8 cellular contexts compared by ENCODE assay signal in genomic region chrX:72128881-72129280, GRCh38. TPM values are rescaled to one million over a fixed set of nuclear protein-coding genes. Genes with fewer than 3 reads are reported as not detected.
DNase-seq lines count a peak whose midpoint lies in the region; ATAC-seq, FAIRE-seq and TF ChIP-seq lines count a peak whose summit lies in the region.
"Had no signal": no experiment of that assay in that cellular context is flagged by ENCODE, and none has a peak within 500 bp of the region (broad histone marks: within the 10 kb centered on the region; RNA-seq: fewer than 3 reads in every experiment).

No MANE protein-coding gene starts in this region.

- H3K9me3 Mint-ChIP-seq in astrocyte (ENCODE audit: unreplicated experiment): no peaks in the 10 kb centered on the region
- H3K9me3 Mint-ChIP-seq in natural killer cell treated with Interleukin-12 subunit alpha and Interleukin-12 subunit beta and Interleukin-15 and Interleukin-18, amount 100 ng/mL, for 72 hours: no peaks in the 10 kb centered on the region

- H3K9me2 ChIP-seq in HCT116 (ENCODE audit: insufficient read depth): no peaks in the 10 kb centered on the region

- no peak overlapping the region for H3K27ac Mint-ChIP-seq in astrocyte (ENCODE audit: unreplicated experiment)
- H3K27ac Mint-ChIP-seq in natural killer cell treated with Interleukin-12 subunit alpha and Interleukin-12 subunit beta and Interleukin-15 and Interleukin-18, amount 100 ng/mL, for 72 hours: no peak overlapping the region

- POLR2A ChIA-PET in HCT116 (lab: Charles Lee): no interaction called here

- RAD21 ChIA-PET in HCT116 (lab: Charles Lee; ENCODE audit: low non-redundant PET in 1 of 2, low total read pairs in 2 of 2, uncharacterized antibody in 2 of 2, unreplicated experiment in 2 of 2): no interaction called here

- H3K4me1 ChIP-seq in HCT116 (ENCODE audit: control insufficient read depth in 1 of 2, insufficient read depth in 2 of 2, low read length in 2 of 2) (peaks cover 4 to 18% of the 10 kb centered on the region in 2 experiments; a peak in 3 of 4 replicates), astrocyte (ENCODE audit: insufficient read depth, low read length) (peaks cover 25% of the 10 kb centered on the region), kidney (ENCODE audit: control insufficient read depth in 1 of 2, insufficient read depth in 1 of 2, low read depth in 1 of 2, low read length in 2 of 2) (peaks cover 5 to 25% of the 10 kb centered on the region in 2 donors)

- H3K27me3 Mint-ChIP-seq in astrocyte (ENCODE audit: low read depth, unreplicated experiment): no peaks in the 10 kb centered on the region
- peaks cover 0 to 30% of the 10 kb centered on the region in 2 donors for H3K27me3 Mint-ChIP-seq in natural killer cell treated with Interleukin-12 subunit alpha and Interleukin-12 subunit beta and Interleukin-15 and Interleukin-18, amount 100 ng/mL, for 72 hours

- BruUV-seq in HCT116 (replicated peaks; lab: Mats Ljungman, UMichigan): no TSS peak

- H3K4me2 ChIP-seq in HCT116 (ENCODE audit: low read length) (no peak overlapping the region), astrocyte (ENCODE audit: low read length) (no peak overlapping the region)

- TF ChIP-seq CTCF in HCT116 (IDR thresholded peaks at IDR 0.05 in 2 of 3, conservative IDR thresholded peaks at IDR 0.05 in 1 of 3; ENCODE audit: borderline replicate concordance in 1 of 3, insufficient read depth in 1 of 3, low read depth in 2 of 3, low read length in 2 of 3): peak; percentile 24 to 47 (median 47); a peak in 5 of 6 replicates
- TF ChIP-seq CTCF in astrocyte (IDR thresholded peaks at IDR 0.05; ENCODE audit: insufficient read depth, low read depth, low read length): peak; percentile 27
- TF ChIP-seq CTCF in kidney (IDR thresholded peaks at IDR 0.05; ENCODE audit: borderline replicate concordance, extremely low read depth, insufficient read depth): no peak

- H3K27ac ChIP-seq in HCT116 (ENCODE audit: low read depth, low read length) (no peak overlapping the region), astrocyte (ENCODE audit: low read depth, low read length) (no peak overlapping the region), kidney (ENCODE audit: low read depth in 2 of 2, low read length in 2 of 2) (no peak overlapping the region)

- H3K79me2 ChIP-seq in HCT116 (ENCODE audit: insufficient read depth, low read length) (no peaks in the 10 kb centered on the region), astrocyte (ENCODE audit: insufficient read depth, low read length) (no peaks in the 10 kb centered on the region)

- no peak overlapping the region for H3K4me3 ChIP-seq in HCT116 (replicated peaks in 1 of 2; ENCODE audit: low read depth in 1 of 2, low read length in 2 of 2)
- no peak overlapping the region for H3K4me3 ChIP-seq in astrocyte (ENCODE audit: insufficient read depth, low read depth, low read length)
- H3K4me3 ChIP-seq in kidney (ENCODE audit: low read length in 2 of 2): no peak overlapping the region

- ATAC-seq in HCT116 (peak; percentile 28; the same call in 1 of the 2 replicates), HG03280 (IDR thresholded peaks at IDR 0.05; ENCODE audit: unreplicated experiment) (no peak)
- ATAC-seq in natural killer cell treated with Interleukin-12 subunit alpha and Interleukin-12 subunit beta and Interleukin-15 and Interleukin-18, amount 100 ng/mL, for 72 hours: no peak

- H3K9me3 ChIP-seq in HCT116 (ENCODE audit: control insufficient read depth in 1 of 2, insufficient read depth in 1 of 2, low read depth in 1 of 2, low read length in 2 of 2) (no peaks in the 10 kb centered on the region), astrocyte (ENCODE audit: insufficient read depth, low read depth, low read length) (no peaks in the 10 kb centered on the region), kidney (ENCODE audit: control insufficient read depth in 1 of 2, low read length in 2 of 2) (no peaks in the 10 kb centered on the region)

- H3K36me3 Mint-ChIP-seq in astrocyte (ENCODE audit: low read depth, unreplicated experiment): peaks cover 7% of the 10 kb centered on the region
- H3K36me3 Mint-ChIP-seq in natural killer cell treated with Interleukin-12 subunit alpha and Interleukin-12 subunit beta and Interleukin-15 and Interleukin-18, amount 100 ng/mL, for 72 hours: no peaks in the 10 kb centered on the region

- no peak overlapping the region for H3K4me3 Mint-ChIP-seq in astrocyte (ENCODE audit: unreplicated experiment)
- peak overlapping the region; percentile 36 for H3K4me3 Mint-ChIP-seq in natural killer cell treated with Interleukin-12 subunit alpha and Interleukin-12 subunit beta and Interleukin-15 and Interleukin-18, amount 100 ng/mL, for 72 hours

- peaks cover 22% of the 10 kb centered on the region for H3K4me1 Mint-ChIP-seq in astrocyte (ENCODE audit: low read depth, unreplicated experiment)
- H3K4me1 Mint-ChIP-seq in natural killer cell treated with Interleukin-12 subunit alpha and Interleukin-12 subunit beta and Interleukin-15 and Interleukin-18, amount 100 ng/mL, for 72 hours (ENCODE audit: low read depth in 2 of 2): peaks cover 29 to 32% of the 10 kb centered on the region in 2 donors

- peak; percentile 29 for DNase-seq in DMS 273 treated with DMSO at 0.1 percent for 48 hours (lab: John Stamatoyannopoulos, UW)
- no peak for DNase-seq in HCT116 (ENCODE audit: low read depth, low spot score)
- DNase-seq in astrocyte (ENCODE audit: low read depth): no peak
- DNase-seq in natural killer cell treated with Interleukin-12 subunit alpha and Interleukin-12 subunit beta and Interleukin-15 and Interleukin-18, amount 100 ng/mL, for 72 hours (ENCODE audit: low spot score): no peak
- DNase-seq in kidney: no peak
- DNase-seq in GM12892 (ENCODE audit: insufficient read length): no peak
- DNase-seq: activated gamma-delta T cell had no signal

- H2AFZ ChIP-seq in HCT116 (ENCODE audit: low read depth, low read length, poor library complexity, severe bottlenecking) (no peak overlapping the region), astrocyte (ENCODE audit: low read depth, low read length) (no peak overlapping the region)

- no peaks in the 10 kb centered on the region for H3K36me3 ChIP-seq in HCT116 (ENCODE audit: control insufficient read depth in 1 of 2, insufficient read depth in 2 of 2, low read length in 2 of 2)
- H3K36me3 ChIP-seq in astrocyte (ENCODE audit: insufficient read depth, low read length): no peaks in the 10 kb centered on the region
- H3K36me3 ChIP-seq in kidney (ENCODE audit: control insufficient read depth in 1 of 2, insufficient read depth in 2 of 2, low read length in 2 of 2): no peaks in the 10 kb centered on the region

- FAIRE-seq in astrocyte (lab: Jason Lieb, UNC) (peak; percentile 49), kidney (lab: Jason Lieb, UNC) (no peak), GM12892 (lab: Jason Lieb, UNC) (no peak)

- H4K20me1 ChIP-seq in HCT116 (ENCODE audit: insufficient read depth): no peaks in the 10 kb centered on the region
- peaks cover 4% of the 10 kb centered on the region for H4K20me1 ChIP-seq in astrocyte (ENCODE audit: insufficient read depth, low read length)

- no peak overlapping the region for H3K9ac ChIP-seq in HCT116 (ENCODE audit: low read length)
- no peak overlapping the region for H3K9ac ChIP-seq in astrocyte (ENCODE audit: low read length)
- H3K9ac ChIP-seq in kidney (ENCODE audit: low read length in 2 of 2): no peak overlapping the region

- intact Hi-C loops in HCT116 (cut with micrococcal nuclease) (loop anchor here (5.0 to 10.0 kb wide), 2 partner anchors 127 to 254 kb away; no protein-coding TSS in a partner anchor), kidney (cut with DNase I) (loop anchor here (10.0 kb wide), 1 partner anchor 104 kb away; no protein-coding TSS in a partner anchor)

- CTCF ChIA-PET in HCT116 (lab: Charles Lee): interaction anchor here (0.9 kb wide), 1 partner anchor 52 kb away, joined by 3 read pairs; no protein-coding TSS in a partner anchor

- H3K27me3 ChIP-seq in HCT116 (ENCODE audit: insufficient read depth, low read length) (no peaks in the 10 kb centered on the region), astrocyte (ENCODE audit: insufficient read depth, low read length) (no peaks in the 10 kb centered on the region)

- TF ChIP-seq RAD21 in HCT116 (IDR thresholded peaks at IDR 0.05; ENCODE audit: low read depth): no peak

- TF ChIP-seq POLR2A in HCT116 (IDR thresholded peaks at IDR 0.05; ENCODE audit: borderline replicate concordance, extremely low read depth, insufficient read depth, insufficient read length) (no peak), GM12892 (IDR thresholded peaks at IDR 0.05; ENCODE audit: low read depth, low read length) (no peak)

TF ChIP-seq in HCT116, 20 proteins besides CTCF, POLR2A, EP300 and RAD21 (continues in another document):
- TF ChIP-seq TCF7L2 (IDR thresholded peaks at IDR 0.05; ENCODE audit: borderline replicate concordance, extremely low read depth, insufficient read depth, insufficient read length) (no peak), ZBTB33 (IDR thresholded peaks at IDR 0.05; ENCODE audit: extremely low read depth, insufficient replicate concordance, low read length) (no peak), SP1 (IDR thresholded peaks at IDR 0.05; ENCODE audit: low read depth) (no peak)

RNA-seq across cellular contexts. Expression of gene RTL5, which starts 2.8 kb away (rescaled TPM):
- total RNA-seq in HCT116 (2021; ENCODE audit: unreplicated experiment): 2.5 TPM
- 1.5 and 1.8 TPM in 2 replicates for polyA plus RNA-seq in HCT116 (2012)
- total RNA-seq in astrocyte: 13.2 and 16.1 TPM in 2 replicates
- under 1 TPM; 0.33 to 0.75 TPM for total RNA-seq in natural killer cell treated with Interleukin-12 subunit alpha and Interleukin-12 subunit beta and Interleukin-15 and Interleukin-18, amount 100 ng/mL, for 72 hours
- 6.9 TPM for total RNA-seq in kidney
- polyA plus RNA-seq in kidney (ENCODE audit: insufficient read depth, low read depth, low replicate concordance): 5.7 TPM
- 0.32 TPM for polyA plus RNA-seq in GM12892 (2012; ENCODE audit: missing spikeins)

RNA-seq across cellular contexts. Expression of gene PIN4, which starts 52.7 kb away (rescaled TPM):
- total RNA-seq in HCT116 (2021; ENCODE audit: unreplicated experiment) (9.5 TPM), astrocyte (7.9 and 8.7 TPM in 2 replicates), kidney (11.0 TPM)
- 11.7 and 20.4 TPM in 2 replicates for polyA plus RNA-seq in HCT116 (2012)
- 1 to 10 TPM; 6.8 to 7.2 TPM for total RNA-seq in natural killer cell treated with Interleukin-12 subunit alpha and Interleukin-12 subunit beta and Interleukin-15 and Interleukin-18, amount 100 ng/mL, for 72 hours
- 50.9 TPM for polyA plus RNA-seq in kidney (ENCODE audit: insufficient read depth, low read depth, low replicate concordance)
- 46.5 TPM for polyA plus RNA-seq in GM12892 (2012; ENCODE audit: missing spikeins)
